ENCODE assay signal across 9 cellular contexts in the genomic region with DNA sequence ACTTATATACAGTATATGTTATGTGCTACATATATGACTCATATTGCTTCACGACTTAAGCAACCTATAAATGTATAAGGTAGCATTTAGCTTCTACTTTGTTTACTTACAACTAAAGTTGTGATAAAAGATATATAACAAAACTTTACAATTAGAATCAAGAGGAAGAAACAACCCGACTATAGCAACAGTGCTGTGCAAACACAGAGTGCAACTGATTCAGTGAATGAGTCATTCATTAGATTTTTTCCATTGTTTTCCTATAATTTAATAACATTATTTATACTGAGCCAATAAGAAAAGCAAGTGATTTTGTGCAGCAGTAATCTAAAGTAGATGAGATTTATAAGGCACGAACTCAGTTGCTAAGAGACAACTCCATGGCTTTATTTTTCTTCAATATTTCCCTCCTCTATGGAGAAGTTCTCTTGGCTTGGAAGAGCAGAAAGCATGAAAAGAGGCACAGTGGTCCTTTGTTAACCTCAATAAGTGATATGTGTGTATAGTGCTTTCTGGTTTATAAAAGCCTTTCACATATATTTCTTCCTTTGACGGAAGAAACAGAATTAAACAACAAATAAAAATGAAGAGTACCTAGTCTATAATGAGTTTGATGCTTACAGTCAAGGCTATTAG. TPM values are rescaled to one million over a fixed set of nuclear protein-coding genes. Genes with fewer than 3 reads are reported as not detected.
DNase-seq lines count a peak whose midpoint lies in the region; TF ChIP-seq lines count a peak whose summit lies in the region.
"Had no signal": no experiment of that assay in that cellular context is flagged by ENCODE, and none has a peak within 500 bp of the region (broad histone marks: within the 10 kb centered on the region; RNA-seq: fewer than 3 reads in every experiment).

No MANE protein-coding gene starts in this region.

- peak; percentile 16 for DNase-seq in HT-29 (ENCODE audit: low spot score)
- DNase-seq in PC-9 = peak in 1 of 2 experiments; percentile 44
- peak; percentile 30 for DNase-seq in epithelial cell of esophagus (ENCODE audit: low read depth)
- DNase-seq in osteoblast (ENCODE audit: insufficient read length, low spot score, missing footprints) = no peak
- DNase-seq in SHP77 (lab: John Stamatoyannopoulos, UW) = no peak
- DNase-seq in GM10266 (ENCODE audit: extremely low spot score) = no peak
- DNase-seq in tibial nerve (ENCODE audit: low spot score in 2 of 2) = no peak
- DNase-seq: MV-4-11, right cardiac atrium had no signal

- TF ChIP-seq EP300 in tibial nerve (IDR thresholded peaks at IDR 0.05) = no peak

- 0 out of 2 replicates have a peak overlapping the region, but pooled peaks have one; percentile 3 for H3K4me2 ChIP-seq in PC-9
- H3K4me2 ChIP-seq in osteoblast (ENCODE audit: insufficient read depth, low read length) = no peak overlapping the region

- H2AFZ ChIP-seq in PC-9 (no peak overlapping the region), osteoblast (ENCODE audit: low read length) (no peak overlapping the region)

- 0 out of 2 replicates have a peak, but pooled peaks cover 4% of the 10 kb centered on the region for H3F3A ChIP-seq in PC-9 (ENCODE audit: insufficient read depth, low read depth)

- H3K36me3 ChIP-seq in PC-9 (ENCODE audit: low read depth) = no peaks in the 10 kb centered on the region
- H3K36me3 ChIP-seq in osteoblast (ENCODE audit: insufficient read depth, low read length) = no peaks in the 10 kb centered on the region
- no peaks in the 10 kb centered on the region for H3K36me3 ChIP-seq in tibial nerve

- H4K20me1 ChIP-seq in PC-9 (ENCODE audit: insufficient read depth) = no peaks in the 10 kb centered on the region
- no peaks in the 10 kb centered on the region for H4K20me1 ChIP-seq in osteoblast (ENCODE audit: insufficient read depth, low read length)

- intact Hi-C loops in PC-9 (cut with micrococcal nuclease; ENCODE audit: unreplicated experiment) = no loop called here

- CTCF ChIA-PET in PC-9 (lab: Charles Lee) = no interaction called here

- BruUV-seq in PC-9 (replicated peaks; lab: Mats Ljungman, UMichigan) = no TSS peak

- POLR2A ChIA-PET in PC-9 (lab: Charles Lee; ENCODE audit: unreplicated experiment) = no interaction called here

- 37 to 38% methylated on average over 4 of the region's 4 CpGs for WGBS in tibial nerve, 2 donors

- H3K27me3 ChIP-seq in PC-9 (ENCODE audit: insufficient read depth, low read depth) (no peaks in the 10 kb centered on the region), osteoblast (ENCODE audit: insufficient read depth, low read length) (no peaks in the 10 kb centered on the region), tibial nerve (no peaks in the 10 kb centered on the region)

- H3K79me2 ChIP-seq in PC-9 (ENCODE audit: low read depth) = no peaks in the 10 kb centered on the region
- H3K79me2 ChIP-seq in osteoblast (ENCODE audit: insufficient read depth, low read length) = no peaks in the 10 kb centered on the region

- H3K4me1 ChIP-seq in PC-9 (replicated peaks; ENCODE audit: insufficient read depth) (no peaks in the 10 kb centered on the region; the same call in 1 of the 2 replicates), osteoblast (ENCODE audit: insufficient read depth, low read length) (peaks cover 11% of the 10 kb centered on the region), tibial nerve (peaks cover 0 to 32% (median 0%) of the 10 kb centered on the region in 4 donors)

- TF ChIP-seq POLR2A in tibial nerve (IDR thresholded peaks at IDR 0.05) = no peak

- H3K9me2 ChIP-seq in PC-9 (ENCODE audit: insufficient read depth) = no peaks in the 10 kb centered on the region

- H3K27ac ChIP-seq in PC-9 = no peak overlapping the region
- peak overlapping the region; percentile 46 for H3K27ac ChIP-seq in osteoblast (ENCODE audit: low read depth, low read length)
- H3K27ac ChIP-seq in tibial nerve = peak overlapping the region in 2 of 4 donors; percentile 46 to 54

- TF ChIP-seq CTCF in PC-9 (conservative IDR thresholded peaks at IDR 0.05) = no peak
- no peak for TF ChIP-seq CTCF in epithelial cell of esophagus (IDR thresholded peaks at IDR 0.05; ENCODE audit: insufficient read depth, low read depth, low read length, missing control alignments)
- TF ChIP-seq CTCF in osteoblast (IDR thresholded peaks at IDR 0.05; ENCODE audit: extremely low read depth, low read depth, low read length) = no peak
- TF ChIP-seq CTCF in GM10266 (IDR thresholded peaks at IDR 0.05; ENCODE audit: control insufficient read depth, insufficient read depth, low read depth, missing control alignments) = no peak
- TF ChIP-seq CTCF in tibial nerve (IDR thresholded peaks at IDR 0.05) = no peak

- no peaks in the 10 kb centered on the region for H3K9me3 ChIP-seq in PC-9 (ENCODE audit: insufficient read depth, low read depth)
- H3K9me3 ChIP-seq in osteoblast (ENCODE audit: low read depth, low read length) = no peaks in the 10 kb centered on the region
- H3K9me3 ChIP-seq in tibial nerve = no peaks in the 10 kb centered on the region

- H3K4me3 ChIP-seq in PC-9 = no peak overlapping the region
- no peak overlapping the region for H3K4me3 ChIP-seq in epithelial cell of esophagus (ENCODE audit: low read length)
- H3K4me3 ChIP-seq in osteoblast (ENCODE audit: insufficient read depth, low read length) = no peak overlapping the region
- no peak overlapping the region for H3K4me3 ChIP-seq in tibial nerve

RNA-seq across cellular contexts. Expression of a gene that starts 19.8 kb away (rescaled TPM):
- 5.5 and 8.6 TPM in 2 replicates for total RNA-seq in HT-29 (2014; rRNA removed; shearing (Covaris generic))
- total RNA-seq in PC-9 (2021) = 16.3 and 18.0 TPM in 2 replicates
- 9.1 and 9.8 TPM in 2 replicates for total RNA-seq in osteoblast
- total RNA-seq in tibial nerve = 1 to 10 TPM; 4.4 to 9.6 (median 5.3) TPM

RNA-seq across cellular contexts. Expression of a gene that starts 40.8 kb away (rescaled TPM):
- total RNA-seq in HT-29 (2014; rRNA removed; shearing (Covaris generic)) = not detected in 2 replicates
- total RNA-seq in PC-9 (2021) = not detected in 2 replicates
- 1.1 TPM in 1 of 2 replicates, not detected in the other for total RNA-seq in osteoblast
- 10 to 100 TPM in 1 of 4 donors, 1 to 10 TPM in 3; 2.9 to 37.8 (median 6.3) TPM for total RNA-seq in tibial nerve

Comparison
In these comparisons a context has a peak if more than half of its experiments do, and no peak if none do; other contexts are left out.
1. DNase-seq: peak in HT-29 (single experiment) and epithelial cell of esophagus (single experiment); none in osteoblast (single experiment), SHP77 (0 of 2), GM10266 (single experiment) and tibial nerve (0 of 2).